In genomic region chr11:105937738-105938137, GRCh38 we compare ENCODE assay signal across 15 cellular contexts.
DNase-seq lines count a peak whose midpoint lies in the region; ATAC-seq and TF ChIP-seq lines count a peak whose summit lies in the region.
"Had no signal": no experiment of that assay in that cellular context is flagged by ENCODE, and none has a peak within 500 bp of the region (broad histone marks: within the 10 kb centered on the region; RNA-seq: fewer than 3 reads in every experiment).

No MANE protein-coding gene starts in this region.

- H3K9me3 Mint-ChIP-seq in activated T-helper 17 cell treated with anti-CD3 and anti-CD28 coated beads, Interleukin-2, amount 50 U/mL, for 72 hours, result no peaks in the 10 kb centered on the region
- H3K9me3 Mint-ChIP-seq: activated T-cell treated with anti-CD3 and anti-CD28 coated beads, Interleukin-2, amount 50 U/mL, for 24 hours had no signal

- ATAC-seq in HG02588 (IDR thresholded peaks at IDR 0.05; ENCODE audit: unreplicated experiment) (peak; percentile 15), SK-N-SH treated with all-trans-retinoic acid at 6 μM for 48 hours (peak; percentile 81), foreskin keratinocyte (peak; percentile 6)
- ATAC-seq in activated T-helper 17 cell treated with anti-CD3 and anti-CD28 coated beads, Interleukin-2, amount 50 U/mL, for 72 hours (replicated peaks), result no peak
- ATAC-seq: mucosa of descending colon, upper lobe of right lung had no signal

- intact Hi-C loops in colonic mucosa (cut with DNase I), result no loop called here

- DNase-seq in AG08396 (ENCODE audit: low spot score) (peak; percentile 18), foreskin keratinocyte (no peak), ureter (ENCODE audit: low spot score) (no peak), colonic mucosa (no peak)
- no peak for DNase-seq in activated effector memory CD4-positive, alpha-beta T cell treated with anti-CD3 and anti-CD28 coated beads, Interleukin-2, amount 50 U/mL, for 16 hours
- DNase-seq: activated T-cell treated with anti-CD3 and anti-CD28 coated beads, Interleukin-2, amount 50 U/mL, for 24 hours; central memory CD4-positive, alpha-beta T cell; mucosa of descending colon; NCI-H1694 treated with DMSO at 0.1 percent for 48 hours; upper lobe of right lung had no signal

- H3K9ac ChIP-seq in colonic mucosa (ENCODE audit: low read depth in 2 of 2, low read length in 2 of 2), result no peak overlapping the region

- no peaks in the 10 kb centered on the region for H3K4me1 Mint-ChIP-seq in activated T-helper 17 cell treated with anti-CD3 and anti-CD28 coated beads, Interleukin-2, amount 50 U/mL, for 72 hours

- TF ChIP-seq CTCF in foreskin keratinocyte (conservative IDR thresholded peaks at IDR 0.05) (no peak), colonic mucosa (IDR thresholded peaks at IDR 0.05) (no peak)

- no peak overlapping the region for H3K4me3 ChIP-seq in colonic mucosa
- H3K4me3 ChIP-seq: mucosa of descending colon, skin epidermis, upper lobe of right lung had no signal

- H3K27me3 Mint-ChIP-seq in activated T-helper 17 cell treated with anti-CD3 and anti-CD28 coated beads, Interleukin-2, amount 50 U/mL, for 72 hours, result no peaks in the 10 kb centered on the region
- H3K27me3 Mint-ChIP-seq: activated T-cell treated with anti-CD3 and anti-CD28 coated beads, Interleukin-2, amount 50 U/mL, for 24 hours had no signal

- H3K36me3 Mint-ChIP-seq in activated T-helper 17 cell treated with anti-CD3 and anti-CD28 coated beads, Interleukin-2, amount 50 U/mL, for 72 hours (ENCODE audit: low read depth), result no peaks in the 10 kb centered on the region

- H3K4me1 ChIP-seq in foreskin keratinocyte (peaks cover 10% of the 10 kb centered on the region), colonic mucosa (no peaks in the 10 kb centered on the region)
- H3K4me1 ChIP-seq: upper lobe of right lung had no signal

- no peaks in the 10 kb centered on the region for H3K9me3 ChIP-seq in colonic mucosa
- H3K9me3 ChIP-seq: mucosa of descending colon, upper lobe of right lung had no signal

- no peak overlapping the region for H3K27ac Mint-ChIP-seq in activated T-helper 17 cell treated with anti-CD3 and anti-CD28 coated beads, Interleukin-2, amount 50 U/mL, for 72 hours
- H3K27ac Mint-ChIP-seq: activated T-cell treated with anti-CD3 and anti-CD28 coated beads, Interleukin-2, amount 50 U/mL, for 24 hours had no signal

- no peak overlapping the region for H3K4me3 Mint-ChIP-seq in activated T-helper 17 cell treated with anti-CD3 and anti-CD28 coated beads, Interleukin-2, amount 50 U/mL, for 72 hours
- H3K4me3 Mint-ChIP-seq: activated T-cell treated with anti-CD3 and anti-CD28 coated beads, Interleukin-2, amount 50 U/mL, for 24 hours had no signal

- H3K27me3 ChIP-seq in foreskin keratinocyte, result no peaks in the 10 kb centered on the region
- no peaks in the 10 kb centered on the region for H3K27me3 ChIP-seq in colonic mucosa
- H3K27me3 ChIP-seq: upper lobe of right lung had no signal

- no peaks in the 10 kb centered on the region for H3K36me3 ChIP-seq in colonic mucosa
- H3K36me3 ChIP-seq: upper lobe of right lung had no signal

- H3K27ac ChIP-seq in foreskin keratinocyte (no peak overlapping the region), colonic mucosa (no peak overlapping the region)
- H3K27ac ChIP-seq: skin epidermis, upper lobe of right lung, VCaP had no signal

TF ChIP-seq in SK-N-SH treated with all-trans-retinoic acid at 6 μM for 48 hours, 23 proteins besides CTCF, POLR2A, EP300 and RAD21:
- TF ChIP-seq ZC3H10 (CRISPR knock-in tag; IDR thresholded peaks at IDR 0.05) (no peak), TOX (CRISPR knock-in tag; IDR thresholded peaks at IDR 0.05; ENCODE audit: borderline replicate concordance) (no peak), ZNF70 (CRISPR knock-in tag; IDR thresholded peaks at IDR 0.05) (no peak), ESRRG (CRISPR knock-in tag; IDR thresholded peaks at IDR 0.05) (no peak), GLIS3 (CRISPR knock-in tag; IDR thresholded peaks at IDR 0.05) (no peak), OSR1 (CRISPR knock-in tag; IDR thresholded peaks at IDR 0.05) (no peak), ZNF8 (CRISPR knock-in tag; IDR thresholded peaks at IDR 0.05) (no peak)
